3 cellular contexts compared by ENCODE assay signal in the genomic region with DNA sequence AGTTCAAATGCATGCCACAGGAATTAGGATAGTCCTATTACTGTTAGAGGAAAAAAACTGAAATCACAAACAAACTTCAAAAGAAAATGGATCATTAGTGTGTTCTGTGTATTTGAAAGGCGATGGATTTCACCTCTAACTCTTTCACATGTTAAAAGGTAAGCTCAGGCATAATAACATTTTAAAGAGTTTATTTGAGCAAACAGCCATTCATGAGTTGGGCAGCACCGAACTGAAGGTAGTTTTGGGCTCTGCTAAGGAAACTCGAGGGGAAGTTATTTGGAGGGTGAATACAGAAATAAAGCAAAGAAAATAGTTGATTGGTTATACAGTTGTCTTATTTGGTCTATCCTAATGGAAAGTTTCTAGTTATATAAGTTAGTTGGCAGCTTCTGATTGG.
"Had no signal": no experiment of that assay in that cellular context is flagged by ENCODE, and none has a peak within 500 bp of the region (broad histone marks: within the 10 kb centered on the region; RNA-seq: fewer than 3 reads in every experiment).

No MANE protein-coding gene starts in this region.

- ATAC-seq: GM12878 had no signal

- H3K4me3 ChIP-seq: GM12878 had no signal

- DNase-seq: GDM1, GF-D8 had no signal
